ENCODE assay signal across 10 cellular contexts in genomic region chr18:906416-907170, GRCh38. TPM values are rescaled to one million over a fixed set of nuclear protein-coding genes. Genes with fewer than 3 reads are reported as not detected.
DNase-seq lines count a peak whose midpoint lies in the region; ATAC-seq, FAIRE-seq and TF ChIP-seq lines count a peak whose summit lies in the region.
"Had no signal": no experiment of that assay in that cellular context is flagged by ENCODE, and none has a peak within 500 bp of the region (broad histone marks: within the 10 kb centered on the region; RNA-seq: fewer than 3 reads in every experiment).

No MANE protein-coding gene starts in this region.

- peak overlapping the region; percentile 39 for H2AFZ ChIP-seq in astrocyte (ENCODE audit: low read depth, low read length)

- peaks cover 2% of the 10 kb centered on the region for H3K9me3 ChIP-seq in astrocyte (ENCODE audit: insufficient read depth, low read depth, low read length)

- no peak for ATAC-seq in HG03520 (IDR thresholded peaks at IDR 0.05; ENCODE audit: unreplicated experiment)

- TF ChIP-seq CTCF in astrocyte (IDR thresholded peaks at IDR 0.05; ENCODE audit: insufficient read depth, low read depth, low read length) = no peak
- TF ChIP-seq CTCF in nephron (IDR thresholded peaks at IDR 0.05; ENCODE audit: unreplicated experiment in 3 of 3) = no peak

- DNase-seq in COR-L47 (lab: John Stamatoyannopoulos, UW) = peak; percentile 84
- DNase-seq in NCI-H1417 treated with DMSO at 0.1 percent for 48 hours (lab: John Stamatoyannopoulos, UW) = peak; percentile 21
- DNase-seq in astrocyte (ENCODE audit: low read depth) = no peak
- DNase-seq in head of caudate nucleus = no peak
- DNase-seq in occipital lobe (lab: John Stamatoyannopoulos, UW) = no peak
- DNase-seq in ACHN = no peak
- DNase-seq: MV-4-11 had no signal

- H3K4me1 Mint-ChIP-seq in astrocyte (ENCODE audit: low read depth, unreplicated experiment) (no peaks in the 10 kb centered on the region), nephron (peaks cover 25% of the 10 kb centered on the region)

- peaks cover 91% of the 10 kb centered on the region for H3K27me3 ChIP-seq in astrocyte (ENCODE audit: insufficient read depth, low read length)

- H3K9me3 Mint-ChIP-seq in astrocyte (ENCODE audit: unreplicated experiment) (peaks cover 9% of the 10 kb centered on the region), nephron (peaks cover 3% of the 10 kb centered on the region)

- FAIRE-seq in astrocyte (lab: Jason Lieb, UNC) = no peak

- H4K20me1 ChIP-seq in astrocyte (ENCODE audit: insufficient read depth, low read length) = no peaks in the 10 kb centered on the region

- no peaks in the 10 kb centered on the region for H3K36me3 ChIP-seq in astrocyte (ENCODE audit: insufficient read depth, low read length)

- H3K36me3 Mint-ChIP-seq in astrocyte (ENCODE audit: low read depth, unreplicated experiment) (no peaks in the 10 kb centered on the region), nephron (ENCODE audit: low read depth) (no peaks in the 10 kb centered on the region)

- in situ Hi-C loops in ACHN (cut with HindIII; ENCODE audit: low pct_ligation_motif_present, low pct_unique_long_range_greater_than_20kb, low sequenced_read_pairs) = no loop called here

- peaks cover 20% of the 10 kb centered on the region for H3K4me1 ChIP-seq in astrocyte (ENCODE audit: insufficient read depth, low read length)

- H3K27ac ChIP-seq in astrocyte (ENCODE audit: low read depth, low read length) = no peak overlapping the region

- H3K27me3 Mint-ChIP-seq in astrocyte (ENCODE audit: low read depth, unreplicated experiment) = peaks cover 77% of the 10 kb centered on the region
- H3K27me3 Mint-ChIP-seq in nephron (ENCODE audit: low read depth) = peaks cover 99% of the 10 kb centered on the region

- H3K79me2 ChIP-seq in astrocyte (ENCODE audit: insufficient read depth, low read length) = no peaks in the 10 kb centered on the region

- intact Hi-C loops in head of caudate nucleus (cut with DNase I) = no loop called here

- H3K4me3 Mint-ChIP-seq in astrocyte (ENCODE audit: unreplicated experiment) = no peak overlapping the region
- H3K4me3 Mint-ChIP-seq in nephron = peak overlapping the region; percentile 69 to 73 (median 69)

- H3K27ac Mint-ChIP-seq in astrocyte (ENCODE audit: unreplicated experiment) (no peak overlapping the region), nephron (no peak overlapping the region)

- peak overlapping the region; percentile 78 for H3K4me2 ChIP-seq in astrocyte (ENCODE audit: low read length)

- H3K9ac ChIP-seq in astrocyte (ENCODE audit: low read length) = no peak overlapping the region

- H3K4me3 ChIP-seq in astrocyte (ENCODE audit: insufficient read depth, low read depth, low read length) = no peak overlapping the region

RNA-seq across cellular contexts. Expression of gene ADCYAP1, which starts 1.9 kb away (rescaled TPM):
- total RNA-seq in astrocyte = not detected in 2 replicates
- total RNA-seq in occipital lobe = 6.4 TPM
- total RNA-seq: pulmonary artery endothelial cell had no signal

Comparison
In these comparisons a context has a peak if more than half of its experiments do, and no peak if none do; other contexts are left out.
1. DNase-seq: peak in COR-L47 (single experiment) and NCI-H1417 treated with DMSO at 0.1 percent for 48 hours (single experiment); none in astrocyte (single experiment), head of caudate nucleus (0 of 42), occipital lobe (single experiment) and ACHN (single experiment).